Comparison of ENCODE assay signal across 22 cellular contexts in the genomic region with DNA sequence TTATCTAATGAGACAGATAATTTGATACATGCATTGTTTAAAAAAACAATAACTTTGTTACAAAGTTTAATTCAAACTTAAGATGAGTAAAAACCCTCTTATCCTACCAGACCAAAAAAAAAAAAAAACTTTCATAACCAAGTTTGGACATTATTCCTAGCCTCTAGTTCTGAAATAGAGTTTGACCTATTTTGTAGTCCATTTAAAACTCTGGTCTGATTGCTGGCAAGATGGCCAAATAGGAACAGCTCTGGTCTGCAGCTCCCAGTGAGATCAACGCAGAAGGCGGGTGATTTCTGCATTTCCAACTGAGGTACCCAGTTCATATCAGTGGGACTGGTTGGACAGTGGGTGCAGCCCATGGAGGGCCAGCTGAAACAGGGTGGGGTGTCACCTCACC.
DNase-seq lines count a peak whose midpoint lies in the region; ATAC-seq and TF ChIP-seq lines count a peak whose summit lies in the region.
"Had no signal": no experiment of that assay in that cellular context is flagged by ENCODE, and none has a peak within 500 bp of the region (broad histone marks: within the 10 kb centered on the region; RNA-seq: fewer than 3 reads in every experiment).

No MANE protein-coding gene starts in this region.

- peaks cover 0 to 44% (median 14%) of the 10 kb centered on the region in 4 donors for H3K4me1 ChIP-seq in tibial artery
- H3K4me1 ChIP-seq in gastroesophageal sphincter, result no peaks in the 10 kb centered on the region
- H3K4me1 ChIP-seq: BE2C, BLaER1 had no signal

- WGBS in gastroesophageal sphincter (ENCODE audit: low coverage in 1 of 2), 2 donors, result 90 to 100% methylated on average over 2 of the region's 2 CpGs

- TF ChIP-seq EP300 in gastroesophageal sphincter (IDR thresholded peaks at IDR 0.05), result no peak

- ATAC-seq in gastroesophageal sphincter (no peak), GM21717 (IDR thresholded peaks at IDR 0.05; ENCODE audit: unreplicated experiment) (no peak)
- ATAC-seq: GM12878 had no signal

- H3K36me3 ChIP-seq in tibial artery (peaks cover 0 to under 1% (median 0%) of the 10 kb centered on the region in 3 donors), gastroesophageal sphincter (no peaks in the 10 kb centered on the region)
- H3K36me3 ChIP-seq: BE2C, BLaER1 had no signal

- no peak for TF ChIP-seq POLR2A in gastroesophageal sphincter (IDR thresholded peaks at IDR 0.05)

- H3K27ac ChIP-seq in coronary artery (peak overlapping the region; percentile 68 to 85), tibial artery (peak overlapping the region; percentile 78 to 85), gastroesophageal sphincter (no peak overlapping the region)
- H3K27ac ChIP-seq: BLaER1 had no signal

- H3K27me3 ChIP-seq in tibial artery (no peaks in the 10 kb centered on the region), gastroesophageal sphincter (no peaks in the 10 kb centered on the region)
- H3K27me3 ChIP-seq: BE2C, BLaER1 had no signal

- intact Hi-C loops in tibial artery (cut with DNase I; ENCODE audit: low total_unique reads), result no loop called here

- peak overlapping the region; percentile 36 for H3K4me3 ChIP-seq in coronary artery
- H3K4me3 ChIP-seq in tibial artery, result peak overlapping the region in 1 of 2 donors; percentile 41
- H3K4me3 ChIP-seq in gastroesophageal sphincter, result no peak overlapping the region
- H3K4me3 ChIP-seq: BLaER1, GM12878 had no signal

- H3K9me3 ChIP-seq in tibial artery (no peaks in the 10 kb centered on the region), gastroesophageal sphincter (no peaks in the 10 kb centered on the region)
- H3K9me3 ChIP-seq: BE2C, BLaER1 had no signal

- TF ChIP-seq CTCF in coronary artery (IDR thresholded peaks at IDR 0.05) (no peak), tibial artery (IDR thresholded peaks at IDR 0.05) (no peak), gastroesophageal sphincter (IDR thresholded peaks at IDR 0.05) (no peak)

- DNase-seq in coronary artery (ENCODE audit: low spot score) (no peak), tibial artery (peak in 1 of 2 donors; percentile 55), SW480 (ENCODE audit: low spot score) (no peak)
- DNase-seq: 8988T; ACHN; BE2C; C1 segment of cervical spinal cord; CD4-positive, alpha-beta memory T cell; CD4-positive, CD25-positive, alpha-beta regulatory T cell; CD8-positive, alpha-beta memory T cell; COR-L47; DMS 273 treated with DMSO at 0.1 percent for 48 hours; DMS153; DMS53; DMS79; DND-41; EL; GDM1 had no signal

Comparison
In these comparisons a context has a peak if more than half of its experiments do, and no peak if none do; other contexts are left out.
1. H3K27ac ChIP-seq: peak in coronary artery (2 of 2) and tibial artery (2 of 2); none in gastroesophageal sphincter (0 of 4).